10 cellular contexts compared by ENCODE assay signal in the genomic region with DNA sequence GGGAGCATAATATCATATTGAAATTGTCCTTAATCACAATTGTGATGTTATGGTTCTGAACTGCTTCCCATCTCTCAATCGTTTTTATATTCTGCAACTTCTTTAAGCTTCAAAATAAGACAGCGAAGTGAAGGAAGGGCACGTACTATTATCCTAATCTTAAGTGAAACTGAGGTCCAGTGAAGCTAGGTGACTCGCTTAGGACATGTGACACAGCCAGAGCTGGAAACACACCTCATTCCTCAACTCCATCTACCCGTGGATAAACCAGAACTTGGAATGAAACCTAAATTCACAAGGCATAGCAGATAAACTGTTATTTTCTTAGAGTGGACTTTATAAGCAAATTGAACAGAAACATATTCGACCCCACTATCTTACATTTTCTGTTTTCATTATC.
"Had no signal": no experiment of that assay in that cellular context is flagged by ENCODE, and none has a peak within 500 bp of the region (broad histone marks: within the 10 kb centered on the region; RNA-seq: fewer than 3 reads in every experiment).

No MANE protein-coding gene starts in this region.

- H3K27ac ChIP-seq: GM23248, HL-60 had no signal

- H3K4me1 ChIP-seq: HAP-1 had no signal

- H3K4me3 ChIP-seq: GM23248, HAP-1, K562 had no signal

- DNase-seq: GM23248, GOT3, H7, HFFc6, IMR-90, KG1 had no signal

- H3K36me3 ChIP-seq: HAP-1 had no signal

- ATAC-seq: HCT116, K562 had no signal

- H3K9me3 ChIP-seq: HAP-1 had no signal
